Comparison of ENCODE assay signal across 2 cellular contexts in genomic region chr7:111541067-111541466, GRCh38.
TF ChIP-seq lines count a peak whose summit lies in the region.

No MANE protein-coding gene starts in this region.

TF ChIP-seq in A549, 52 proteins besides CTCF, POLR2A, EP300 and RAD21 (continued from another document):
- TF ChIP-seq HMGXB4 (CRISPR knock-in tag; IDR thresholded peaks at IDR 0.05; ENCODE audit: borderline replicate concordance): no peak
- no peak for TF ChIP-seq HDAC2 (IDR thresholded peaks at IDR 0.05)
- no peak for TF ChIP-seq ZNF302 (CRISPR knock-in tag; IDR thresholded peaks at IDR 0.05)
- TF ChIP-seq JUN (IDR thresholded peaks at IDR 0.05): no peak
- no peak for TF ChIP-seq ZSCAN20 (CRISPR knock-in tag; IDR thresholded peaks at IDR 0.05)
- TF ChIP-seq NFE2L2 (conservative IDR thresholded peaks at IDR 0.05; ENCODE audit: low read length): no peak
- TF ChIP-seq SREBF2 (IDR thresholded peaks at IDR 0.05): no peak
- TF ChIP-seq TP53 (CRISPR knock-in tag; IDR thresholded peaks at IDR 0.05): no peak

TF ChIP-seq in liver, 16 proteins besides CTCF, POLR2A, EP300 and RAD21 (continued from another document):
- TF ChIP-seq REST (IDR thresholded peaks at IDR 0.05) (no peak), ATF3 (IDR thresholded peaks at IDR 0.05) (no peak), JUND (IDR thresholded peaks at IDR 0.05) (no peak), RXRA (IDR thresholded peaks at IDR 0.05) (peak; percentile 11 to 42)
